24 cellular contexts compared by ENCODE assay signal in the genomic region with DNA sequence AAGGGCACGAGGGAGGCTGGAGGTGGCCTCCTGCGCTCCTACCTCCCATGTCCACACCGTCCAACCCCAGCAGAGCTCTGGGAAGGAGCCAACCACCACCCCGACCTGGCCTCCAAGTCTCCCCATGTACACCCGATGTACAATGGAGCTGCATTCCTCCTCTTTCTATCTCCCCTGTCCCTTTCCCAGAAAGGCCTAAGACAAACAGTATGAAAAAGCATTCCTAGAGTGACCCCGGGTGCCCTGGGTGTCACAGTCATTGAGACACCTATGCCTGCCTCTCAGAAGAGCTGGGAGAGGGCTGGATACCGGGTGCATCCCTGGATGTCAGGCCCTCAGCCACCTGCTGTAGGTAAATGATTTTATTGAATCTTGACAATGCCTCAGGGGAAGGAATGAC.
DNase-seq lines count a peak whose midpoint lies in the region; ATAC-seq, FAIRE-seq and TF ChIP-seq lines count a peak whose summit lies in the region.
"Had no signal": no experiment of that assay in that cellular context is flagged by ENCODE, and none has a peak within 500 bp of the region (broad histone marks: within the 10 kb centered on the region; RNA-seq: fewer than 3 reads in every experiment).

No MANE protein-coding gene starts in this region.

- TF ChIP-seq POLR2A in HCT116 (IDR thresholded peaks at IDR 0.05; ENCODE audit: borderline replicate concordance, extremely low read depth, insufficient read depth, insufficient read length) (no peak), vagina (IDR thresholded peaks at IDR 0.05) (no peak)

- TF ChIP-seq RAD21 in HCT116 (IDR thresholded peaks at IDR 0.05; ENCODE audit: low read depth): no peak

- DNase-seq in HCT116 (ENCODE audit: low read depth, low spot score) (no peak), kidney (no peak), neural progenitor cell (ENCODE audit: low spot score) (no peak), vagina (ENCODE audit: extremely low spot score in 2 of 2) (peak; percentile 42 to 52), NCI-H2171 treated with DMSO at 0.1 percent for 48 hours (lab: John Stamatoyannopoulos, UW) (no peak), globus pallidus (ENCODE audit: low spot score) (no peak)
- DNase-seq: 8988T; ACHN; AML-193; BE2C; Calu3; CD4-positive, alpha-beta T cell; CD8-positive, alpha-beta memory T cell; DMS53; DMS79 treated with DMSO at 0.1 percent for 48 hours; GM23248; H7; HCEC 1CT had no signal

- H3K36me3 ChIP-seq in HCT116 (ENCODE audit: control insufficient read depth in 1 of 2, insufficient read depth in 2 of 2, low read length in 2 of 2) (no peaks in the 10 kb centered on the region), kidney (ENCODE audit: control insufficient read depth in 1 of 2, insufficient read depth in 2 of 2, low read length in 2 of 2) (no peaks in the 10 kb centered on the region), neural progenitor cell (no peaks in the 10 kb centered on the region), vagina (no peaks in the 10 kb centered on the region)
- H3K36me3 ChIP-seq: BE2C; BLaER1 treated with 17β-estradiol and CSF1 and Interleukin-3, amounts not matched to agents 10 nM and 100 nM had no signal

- ATAC-seq in HCT116 (peak; percentile 23; the same call in 1 of the 2 replicates), GM21360 (IDR thresholded peaks at IDR 0.05; ENCODE audit: unreplicated experiment) (no peak)
- ATAC-seq: A549 had no signal

- no peaks in the 10 kb centered on the region for H3K36me3 Mint-ChIP-seq in neural progenitor cell
- H3K36me3 Mint-ChIP-seq: CD14-positive monocyte; CD8-positive, alpha-beta memory T cell had no signal

- no peak overlapping the region for H3K4me2 ChIP-seq in HCT116 (ENCODE audit: low read length)
- no peak overlapping the region for H3K4me2 ChIP-seq in neural progenitor cell
- H3K4me2 ChIP-seq: A549; BLaER1 treated with 17β-estradiol and CSF1 and Interleukin-3, amounts not matched to agents 10 nM and 100 nM had no signal

- H3K9me3 ChIP-seq in HCT116 (ENCODE audit: control insufficient read depth in 1 of 2, insufficient read depth in 1 of 2, low read depth in 1 of 2, low read length in 2 of 2): no peaks in the 10 kb centered on the region
- H3K9me3 ChIP-seq in kidney (ENCODE audit: control insufficient read depth in 1 of 2, low read length in 2 of 2): no peaks in the 10 kb centered on the region
- no peaks in the 10 kb centered on the region for H3K9me3 ChIP-seq in neural progenitor cell (ENCODE audit: low read depth)
- H3K9me3 ChIP-seq in vagina: no peaks in the 10 kb centered on the region
- H3K9me3 ChIP-seq: A549; BE2C; BLaER1 treated with 17β-estradiol and CSF1 and Interleukin-3, amounts not matched to agents 10 nM and 100 nM had no signal

- no peak overlapping the region for H3K4me3 ChIP-seq in HCT116 (replicated peaks in 1 of 2; ENCODE audit: low read depth in 1 of 2, low read length in 2 of 2)
- no peak overlapping the region for H3K4me3 ChIP-seq in kidney (ENCODE audit: low read length in 2 of 2)
- H3K4me3 ChIP-seq in neural progenitor cell: no peak overlapping the region
- H3K4me3 ChIP-seq in vagina: no peak overlapping the region
- H3K4me3 ChIP-seq: A549; BLaER1 treated with 17β-estradiol and CSF1 and Interleukin-3, amounts not matched to agents 10 nM and 100 nM; GM23248 had no signal

- RAD21 ChIA-PET in HCT116 (lab: Charles Lee; ENCODE audit: low non-redundant PET in 1 of 2, low total read pairs in 2 of 2, uncharacterized antibody in 2 of 2, unreplicated experiment in 2 of 2): no interaction called here

- H3K27me3 ChIP-seq in HCT116 (ENCODE audit: insufficient read depth, low read length) (peaks cover 87% of the 10 kb centered on the region), neural progenitor cell (no peaks in the 10 kb centered on the region), vagina (no peaks in the 10 kb centered on the region)
- H3K27me3 ChIP-seq: BLaER1 treated with 17β-estradiol and CSF1 and Interleukin-3, amounts not matched to agents 10 nM and 100 nM had no signal

- no peaks in the 10 kb centered on the region for H3K4me1 ChIP-seq in HCT116 (ENCODE audit: control insufficient read depth in 1 of 2, insufficient read depth in 2 of 2, low read length in 2 of 2)
- peaks cover 26 to 33% of the 10 kb centered on the region in 2 donors for H3K4me1 ChIP-seq in kidney (ENCODE audit: control insufficient read depth in 1 of 2, insufficient read depth in 1 of 2, low read depth in 1 of 2, low read length in 2 of 2)
- H3K4me1 ChIP-seq in neural progenitor cell: peaks cover 16% of the 10 kb centered on the region
- H3K4me1 ChIP-seq in vagina: no peaks in the 10 kb centered on the region
- H3K4me1 ChIP-seq: A549; BE2C; BLaER1 treated with 17β-estradiol and CSF1 and Interleukin-3, amounts not matched to agents 10 nM and 100 nM had no signal

- H3K79me2 ChIP-seq in HCT116 (ENCODE audit: insufficient read depth, low read length): no peaks in the 10 kb centered on the region
- H3K79me2 ChIP-seq in neural progenitor cell (ENCODE audit: low read depth): no peaks in the 10 kb centered on the region

- H3K9ac ChIP-seq in HCT116 (ENCODE audit: low read length) (no peak overlapping the region), kidney (ENCODE audit: low read length in 2 of 2) (no peak overlapping the region), neural progenitor cell (no peak overlapping the region)
- H3K9ac ChIP-seq: BLaER1 treated with 17β-estradiol and CSF1 and Interleukin-3, amounts not matched to agents 10 nM and 100 nM; GM23248 had no signal

- TF ChIP-seq CTCF in HCT116 (IDR thresholded peaks at IDR 0.05 in 2 of 3, conservative IDR thresholded peaks at IDR 0.05 in 1 of 3; ENCODE audit: borderline replicate concordance in 1 of 3, insufficient read depth in 1 of 3, low read depth in 2 of 3, low read length in 2 of 3): no peak
- no peak for TF ChIP-seq CTCF in kidney (IDR thresholded peaks at IDR 0.05; ENCODE audit: borderline replicate concordance, extremely low read depth, insufficient read depth)
- TF ChIP-seq CTCF in neural progenitor cell (IDR thresholded peaks at IDR 0.05): no peak
- no peak for TF ChIP-seq CTCF in vagina (IDR thresholded peaks at IDR 0.05)

- H4K20me1 ChIP-seq in HCT116 (ENCODE audit: insufficient read depth) (no peaks in the 10 kb centered on the region), neural progenitor cell (ENCODE audit: low read depth) (no peaks in the 10 kb centered on the region)
- H4K20me1 ChIP-seq: BLaER1 treated with 17β-estradiol and CSF1 and Interleukin-3, amounts not matched to agents 10 nM and 100 nM had no signal

- POLR2A ChIA-PET in HCT116 (lab: Charles Lee): no interaction called here

- no peaks in the 10 kb centered on the region for H3K9me3 Mint-ChIP-seq in neural progenitor cell
- H3K9me3 Mint-ChIP-seq: CD14-positive monocyte; CD4-positive, alpha-beta T cell had no signal

- no peak overlapping the region for H3K4me3 Mint-ChIP-seq in neural progenitor cell
- H3K4me3 Mint-ChIP-seq: CD14-positive monocyte; CD4-positive, alpha-beta T cell; CD8-positive, alpha-beta memory T cell had no signal

- intact Hi-C loops in HCT116 (cut with micrococcal nuclease) (no loop called here), kidney (cut with DNase I) (no loop called here), vagina (cut with DNase I) (no loop called here)

- H3K27ac Mint-ChIP-seq in neural progenitor cell: peak overlapping the region; percentile 23
- H3K27ac Mint-ChIP-seq: CD14-positive monocyte; CD4-positive, alpha-beta T cell; CD8-positive, alpha-beta memory T cell had no signal

- no peak for FAIRE-seq in kidney (lab: Jason Lieb, UNC)
- FAIRE-seq: A549, GM12892, H1 had no signal

- BruUV-seq in HCT116 (replicated peaks; lab: Mats Ljungman, UMichigan): no TSS peak

- peaks cover 30% of the 10 kb centered on the region for H3K4me1 Mint-ChIP-seq in neural progenitor cell
- H3K4me1 Mint-ChIP-seq: CD14-positive monocyte; CD8-positive, alpha-beta memory T cell had no signal

- H2AFZ ChIP-seq in HCT116 (ENCODE audit: low read depth, low read length, poor library complexity, severe bottlenecking) (no peak overlapping the region), neural progenitor cell (replicated peaks) (no peak overlapping the region)
- H2AFZ ChIP-seq: GM23248 had no signal

- no peaks in the 10 kb centered on the region for H3K9me2 ChIP-seq in HCT116 (ENCODE audit: insufficient read depth)

- no peaks in the 10 kb centered on the region for H3F3A ChIP-seq in neural progenitor cell (ENCODE audit: low read depth)

- no peak overlapping the region for H3K27ac ChIP-seq in HCT116 (ENCODE audit: low read depth, low read length)
- H3K27ac ChIP-seq in kidney (ENCODE audit: low read depth in 2 of 2, low read length in 2 of 2): peak overlapping the region; percentile 72 to 84
- H3K27ac ChIP-seq in neural progenitor cell: no peak overlapping the region
- no peak overlapping the region for H3K27ac ChIP-seq in vagina
- H3K27ac ChIP-seq: A549; BLaER1 treated with 17β-estradiol and CSF1 and Interleukin-3, amounts not matched to agents 10 nM and 100 nM; GM23248 had no signal

- CTCF ChIA-PET in HCT116 (lab: Charles Lee): no interaction called here

- peaks cover 4% of the 10 kb centered on the region for H3K27me3 Mint-ChIP-seq in neural progenitor cell (ENCODE audit: insufficient read depth, low read depth)

TF ChIP-seq in HCT116, 20 proteins besides CTCF, POLR2A, EP300 and RAD21:
- TF ChIP-seq JUND (IDR thresholded peaks at IDR 0.05): no peak
- TF ChIP-seq EZH2phosphoT487 (IDR thresholded peaks at IDR 0.05; ENCODE audit: borderline replicate concordance): 0 out of 2 replicates have a peak, but pooled peaks have one; percentile 68
TF ChIP-seq in HCT116: peak in this region for 1.

Comparison
In these comparisons a context has a peak if more than half of its experiments do, and no peak if none do; other contexts are left out.
1. DNase-seq: peak in vagina (2 of 2); none in HCT116 (single experiment), kidney (single experiment), neural progenitor cell (single experiment), NCI-H2171 treated with DMSO at 0.1 percent for 48 hours (single experiment) and globus pallidus (single experiment).
2. H3K27ac ChIP-seq: peak in kidney (2 of 2); none in HCT116 (single experiment), neural progenitor cell (single experiment) and vagina (single experiment).